11 cellular contexts compared by ENCODE assay signal in the genomic region with DNA sequence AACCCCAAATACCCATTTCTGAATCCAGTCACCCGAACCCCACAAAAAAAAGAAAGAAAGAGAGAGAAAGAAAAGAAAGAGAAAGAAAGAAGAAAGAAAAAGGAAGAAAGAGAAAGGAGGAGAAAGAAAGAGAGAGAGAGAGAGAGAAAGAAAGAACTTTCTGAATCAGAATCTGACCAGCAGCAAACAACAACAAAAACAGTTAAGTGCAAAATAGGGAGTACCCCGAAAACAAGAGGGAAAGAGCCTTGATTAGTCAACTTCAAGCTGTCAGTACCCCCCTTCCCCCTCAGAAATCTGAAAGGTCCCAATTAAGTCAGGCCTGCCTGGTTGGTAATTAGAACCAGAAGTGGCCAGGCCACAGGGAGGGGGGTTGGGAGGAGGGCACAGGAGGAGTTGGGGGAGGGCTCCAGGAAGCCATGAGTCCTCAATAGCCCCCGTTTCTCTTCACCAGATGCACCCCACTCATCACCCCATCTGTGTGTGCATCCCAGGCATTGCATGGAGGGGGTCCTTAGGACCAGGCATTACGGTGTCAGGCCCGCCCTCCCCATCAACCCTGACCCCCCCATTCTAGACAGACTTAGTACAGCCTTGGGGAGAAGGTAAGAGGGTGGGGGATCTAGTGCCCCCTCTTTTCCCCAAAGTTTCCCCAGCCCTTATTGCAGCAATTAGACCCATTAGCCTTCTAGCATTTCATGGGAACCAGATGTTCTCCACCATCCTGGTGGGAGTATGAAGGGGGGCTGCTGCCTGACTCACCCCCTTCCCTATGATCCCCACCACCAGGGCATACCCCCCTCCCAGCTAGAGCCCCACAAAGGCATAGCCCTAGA. TPM values are rescaled to one million over a fixed set of nuclear protein-coding genes. Genes with fewer than 3 reads are reported as not detected.
DNase-seq lines count a peak whose midpoint lies in the region; ATAC-seq, FAIRE-seq and TF ChIP-seq lines count a peak whose summit lies in the region.
"Had no signal": no experiment of that assay in that cellular context is flagged by ENCODE, and none has a peak within 500 bp of the region (broad histone marks: within the 10 kb centered on the region; RNA-seq: fewer than 3 reads in every experiment).

No MANE protein-coding gene starts in this region.

- TF ChIP-seq CTCF in keratinocyte (optimal IDR thresholded peaks at IDR 0.05 in 1 of 3, IDR thresholded peaks at IDR 0.05 in 1 of 3, conservative IDR thresholded peaks at IDR 0.05 in 1 of 3; ENCODE audit: extremely low read depth in 1 of 3, insufficient read depth in 2 of 3, low read length in 3 of 3): no peak
- no peak for TF ChIP-seq CTCF in suprapubic skin (IDR thresholded peaks at IDR 0.05)

- H3K36me3 ChIP-seq in keratinocyte (ENCODE audit: control insufficient read depth in 2 of 2, extremely low read depth in 1 of 2, insufficient read depth in 2 of 2, low read length in 2 of 2) (peaks cover 2 to 6% of the 10 kb centered on the region in 2 experiments), suprapubic skin (peaks cover 6% of the 10 kb centered on the region)

- TF ChIP-seq EP300 in suprapubic skin (IDR thresholded peaks at IDR 0.05): no peak

- WGBS in suprapubic skin: 26% methylated on average over 5 of the region's 5 CpGs

- H3K9me1 ChIP-seq in keratinocyte (ENCODE audit: control insufficient read depth, extremely low read depth, insufficient read depth, low read length): no peaks in the 10 kb centered on the region

- no peaks in the 10 kb centered on the region for H3K27me3 ChIP-seq in keratinocyte (ENCODE audit: control insufficient read depth, extremely low read depth, insufficient read depth, low read length)
- no peaks in the 10 kb centered on the region for H3K27me3 ChIP-seq in suprapubic skin

- peak overlapping the region; percentile 99 for H3K4me2 ChIP-seq in keratinocyte (ENCODE audit: control insufficient read depth, extremely low read depth, insufficient read depth, low read depth, low read length)

- H3K27ac ChIP-seq in keratinocyte (ENCODE audit: control insufficient read depth, insufficient read depth, low read length) (peak overlapping the region; percentile 93), suprapubic skin (peak overlapping the region; percentile 99)

- DNase-seq in DMS 273 (lab: John Stamatoyannopoulos, UW; ENCODE audit: unreplicated experiment) (peak; percentile 28), DMS 273 treated with DMSO at 0.1 percent for 48 hours (lab: John Stamatoyannopoulos, UW) (no peak), keratinocyte (ENCODE audit: low read depth, low spot score) (no peak), suprapubic skin (ENCODE audit: low spot score in 2 of 2) (no peak), erythroblast (lab: John Stamatoyannopoulos, UW) (no peak), NCI-H1092 (lab: John Stamatoyannopoulos, UW) (no peak)
- DNase-seq in activated naive CD4-positive, alpha-beta T cell treated with anti-CD3 and anti-CD28 coated beads, Interleukin-2, amount 50 U/mL, for 72 hours (ENCODE audit: low spot score in 2 of 2): no peak

- peaks cover 4% of the 10 kb centered on the region for H4K20me1 ChIP-seq in keratinocyte (ENCODE audit: control insufficient read depth, extremely low read depth, insufficient read depth, low read length)

- peak overlapping the region in 2 of 3 experiments; percentile 33 to 44 for H3K4me3 ChIP-seq in keratinocyte (ENCODE audit: control insufficient read depth in 2 of 3, extremely low read depth in 1 of 3, insufficient read depth in 2 of 3, low read depth in 1 of 3, low read length in 3 of 3)
- peak overlapping the region; percentile 61 for H3K4me3 ChIP-seq in suprapubic skin

- peaks cover 6 to 8% of the 10 kb centered on the region in 2 donors for H3K36me3 Mint-ChIP-seq in activated naive CD4-positive, alpha-beta T cell treated with anti-CD3 and anti-CD28 coated beads, Interleukin-2, amount 50 U/mL, for 72 hours

- H3K27ac Mint-ChIP-seq in activated naive CD4-positive, alpha-beta T cell treated with anti-CD3 and anti-CD28 coated beads, Interleukin-2, amount 50 U/mL, for 72 hours: peak overlapping the region; percentile 9 to 22

- peaks cover 22% of the 10 kb centered on the region for H3K79me2 ChIP-seq in keratinocyte (ENCODE audit: control insufficient read depth, insufficient read depth, low read length)

- FAIRE-seq in keratinocyte (lab: Jason Lieb, UNC): no peak
- FAIRE-seq: A204.1, endometrium had no signal

- no peak for TF ChIP-seq POLR2A in suprapubic skin (IDR thresholded peaks at IDR 0.05)
- TF ChIP-seq POLR2A in erythroblast (IDR thresholded peaks at IDR 0.05; ENCODE audit: low read length): no peak

- H3K9me3 ChIP-seq in keratinocyte (ENCODE audit: control insufficient read depth, low read depth, low read length) (no peaks in the 10 kb centered on the region), suprapubic skin (no peaks in the 10 kb centered on the region)

- dilution Hi-C loops in keratinocyte (cut with MboI; ENCODE audit: extremely low pct_ligation_motif_present, low sequenced_read_pairs): no loop called here

- ATAC-seq in activated naive CD4-positive, alpha-beta T cell treated with anti-CD3 and anti-CD28 coated beads, Interleukin-2, amount 50 U/mL, for 72 hours: no peak
- no peak for ATAC-seq in GM19452 (IDR thresholded peaks at IDR 0.05; ENCODE audit: unreplicated experiment)

- no peak overlapping the region for H2AFZ ChIP-seq in keratinocyte (ENCODE audit: control insufficient read depth, low read length)

- H3K4me1 ChIP-seq in keratinocyte (ENCODE audit: control insufficient read depth, extremely low read depth, insufficient read depth, low read length): peaks cover 70% of the 10 kb centered on the region
- H3K4me1 ChIP-seq in suprapubic skin: peaks cover 96% of the 10 kb centered on the region

- H3K9ac ChIP-seq in keratinocyte (ENCODE audit: control insufficient read depth, extremely low read depth, insufficient read depth, low read length): peak overlapping the region; percentile 37

- no peaks in the 10 kb centered on the region for H3K9me3 Mint-ChIP-seq in activated naive CD4-positive, alpha-beta T cell treated with anti-CD3 and anti-CD28 coated beads, Interleukin-2, amount 50 U/mL, for 72 hours

RNA-seq across cellular contexts. Expression of gene RARG, which starts 9.6 kb away (rescaled TPM):
- total RNA-seq in activated naive CD4-positive, alpha-beta T cell treated with anti-CD3 and anti-CD28 coated beads, Interleukin-2, amount 50 U/mL, for 72 hours: 10 to 100 TPM; 15.5 to 23.5 TPM
- polyA plus RNA-seq in keratinocyte: 26.4 to 31.5 TPM (median 30.9 TPM) in 3 replicates
- polyA plus RNA-seq in keratinocyte (2011; ENCODE audit: low read depth): 43.6 TPM
- polyA plus RNA-seq in keratinocyte (2011; cell fraction: cytosol; rRNA removed): 26.0 and 36.6 TPM in 2 replicates
- 31.8 and 38.9 TPM in 2 replicates for polyA plus RNA-seq in keratinocyte (2011; cell fraction: nucleus; rRNA removed)
- 39.6 and 84.0 TPM in 2 replicates for polyA plus RNA-seq in keratinocyte (2012; ENCODE audit: low replicate concordance)
- 48.5 to 64.1 TPM (median 57.6 TPM) in 3 replicates for polyA minus RNA-seq in keratinocyte
- polyA minus RNA-seq in keratinocyte (2011; cell fraction: cytosol; rRNA and poly(A)+ RNA removed): 42.2 TPM
- polyA minus RNA-seq in keratinocyte (2011; cell fraction: nucleus; rRNA and poly(A)+ RNA removed): 24.9 and 25.7 TPM in 2 replicates
- 100 to 1,000 TPM; 140 to 198 (median 172) TPM for total RNA-seq in suprapubic skin

RNA-seq across cellular contexts. Expression of gene ITGB7, which starts 15.3 kb away (rescaled TPM):
- 10 to 100 TPM; 71.4 to 76.3 TPM for total RNA-seq in activated naive CD4-positive, alpha-beta T cell treated with anti-CD3 and anti-CD28 coated beads, Interleukin-2, amount 50 U/mL, for 72 hours
- 0.58 to 2.4 TPM (median 0.83 TPM) in 3 replicates for polyA plus RNA-seq in keratinocyte
- 4.2 TPM for polyA plus RNA-seq in keratinocyte (2011; ENCODE audit: low read depth)
- 0.19 and 0.21 TPM in 2 replicates for polyA plus RNA-seq in keratinocyte (2011; cell fraction: cytosol; rRNA removed)
- 7.8 and 8.3 TPM in 2 replicates for polyA plus RNA-seq in keratinocyte (2011; cell fraction: nucleus; rRNA removed)
- 0.76 and 8.4 TPM in 2 replicates for polyA plus RNA-seq in keratinocyte (2012; ENCODE audit: low replicate concordance)
- polyA minus RNA-seq in keratinocyte: 3.5 to 9.8 TPM (median 4.8 TPM) in 3 replicates
- not detected for polyA minus RNA-seq in keratinocyte (2011; cell fraction: cytosol; rRNA and poly(A)+ RNA removed)
- polyA minus RNA-seq in keratinocyte (2011; cell fraction: nucleus; rRNA and poly(A)+ RNA removed): 3.8 and 4.5 TPM in 2 replicates
- 10 to 100 TPM in 1 of 4 donors, 1 to 10 TPM in 3; 2.9 to 29.1 (median 6.8) TPM for total RNA-seq in suprapubic skin
- total RNA-seq: LHCN-M2 had no signal

RNA-seq across cellular contexts. Expression of gene CSAD, which starts 41.7 kb away (rescaled TPM):
- 10 to 100 TPM; 24.4 to 55.8 TPM for total RNA-seq in activated naive CD4-positive, alpha-beta T cell treated with anti-CD3 and anti-CD28 coated beads, Interleukin-2, amount 50 U/mL, for 72 hours
- 7.9 to 29.5 TPM (median 19.5 TPM) in 3 replicates for polyA plus RNA-seq in keratinocyte
- 8.0 TPM for polyA plus RNA-seq in keratinocyte (2011; ENCODE audit: low read depth)
- polyA plus RNA-seq in keratinocyte (2011; cell fraction: cytosol; rRNA removed): 1.4 and 1.9 TPM in 2 replicates
- 126 and 152 TPM in 2 replicates for polyA plus RNA-seq in keratinocyte (2011; cell fraction: nucleus; rRNA removed)
- polyA plus RNA-seq in keratinocyte (2012; ENCODE audit: low replicate concordance): 5.8 and 23.3 TPM in 2 replicates
- polyA minus RNA-seq in keratinocyte: 5.6 to 17.6 TPM (median 17.2 TPM) in 3 replicates
- polyA minus RNA-seq in keratinocyte (2011; cell fraction: cytosol; rRNA and poly(A)+ RNA removed): 3.1 TPM
- 20.0 and 28.5 TPM in 2 replicates for polyA minus RNA-seq in keratinocyte (2011; cell fraction: nucleus; rRNA and poly(A)+ RNA removed)
- total RNA-seq in suprapubic skin: 100 to 1,000 TPM in 1 of 4 donors, 10 to 100 TPM in 3; 35.6 to 175 (median 56.7) TPM

RNA-seq across cellular contexts. Expression of gene ZNF740, which starts 41.9 kb away (rescaled TPM):
- 10 to 100 TPM; 36.8 to 43.2 TPM for total RNA-seq in activated naive CD4-positive, alpha-beta T cell treated with anti-CD3 and anti-CD28 coated beads, Interleukin-2, amount 50 U/mL, for 72 hours
- 6.5 to 11.8 TPM (median 10.3 TPM) in 3 replicates for polyA plus RNA-seq in keratinocyte
- 9.7 TPM for polyA plus RNA-seq in keratinocyte (2011; ENCODE audit: low read depth)
- 3.6 and 4.5 TPM in 2 replicates for polyA plus RNA-seq in keratinocyte (2011; cell fraction: cytosol; rRNA removed)
- polyA plus RNA-seq in keratinocyte (2011; cell fraction: nucleus; rRNA removed): 21.7 and 25.7 TPM in 2 replicates
- polyA plus RNA-seq in keratinocyte (2012; ENCODE audit: low replicate concordance): 5.5 and 6.5 TPM in 2 replicates
- polyA minus RNA-seq in keratinocyte: 3.8 to 17.4 TPM (median 15.6 TPM) in 3 replicates
- 3.3 TPM for polyA minus RNA-seq in keratinocyte (2011; cell fraction: cytosol; rRNA and poly(A)+ RNA removed)
- 8.7 and 9.6 TPM in 2 replicates for polyA minus RNA-seq in keratinocyte (2011; cell fraction: nucleus; rRNA and poly(A)+ RNA removed)
- 10 to 100 TPM in 3 of 4 donors, 1 to 10 TPM in 1; 5.9 to 38.9 (median 15.2) TPM for total RNA-seq in suprapubic skin

RNA-seq across cellular contexts. Expression of gene ESPL1, which starts 45.7 kb away (rescaled TPM):
- 10 to 100 TPM; 32.8 to 76.3 TPM for total RNA-seq in activated naive CD4-positive, alpha-beta T cell treated with anti-CD3 and anti-CD28 coated beads, Interleukin-2, amount 50 U/mL, for 72 hours
- polyA plus RNA-seq in keratinocyte: 0.80 to 3.7 TPM (median 3.7 TPM) in 3 replicates
- polyA plus RNA-seq in keratinocyte (2011; ENCODE audit: low read depth): 1.3 TPM
- 0.46 and 0.64 TPM in 2 replicates for polyA plus RNA-seq in keratinocyte (2011; cell fraction: cytosol; rRNA removed)
- 4.3 and 5.5 TPM in 2 replicates for polyA plus RNA-seq in keratinocyte (2011; cell fraction: nucleus; rRNA removed)
- 1.0 and 3.0 TPM in 2 replicates for polyA plus RNA-seq in keratinocyte (2012; ENCODE audit: low replicate concordance)
- polyA minus RNA-seq in keratinocyte: 1.5 to 9.7 TPM (median 5.8 TPM) in 3 replicates
- 2.9 TPM for polyA minus RNA-seq in keratinocyte (2011; cell fraction: cytosol; rRNA and poly(A)+ RNA removed)
- 2.1 and 2.9 TPM in 2 replicates for polyA minus RNA-seq in keratinocyte (2011; cell fraction: nucleus; rRNA and poly(A)+ RNA removed)
- 10 to 100 TPM in 1 of 4 donors, 1 to 10 TPM in 3; 5.7 to 10.6 (median 6.1) TPM for total RNA-seq in suprapubic skin

Comparison
In these comparisons a context has a peak if more than half of its experiments do, and no peak if none do; other contexts are left out.
1. RNA of gene RARG, which starts 9.6 kb away (total RNA-seq): 140 to 198 TPM in suprapubic skin; 15.5 to 23.5 TPM in activated naive CD4-positive, alpha-beta T cell treated with anti-CD3 and anti-CD28 coated beads, Interleukin-2, amount 50 U/mL, for 72 hours; every median in the first group is over 4 times any median in the second.